20 cellular contexts compared by ENCODE assay signal in the genomic region with DNA sequence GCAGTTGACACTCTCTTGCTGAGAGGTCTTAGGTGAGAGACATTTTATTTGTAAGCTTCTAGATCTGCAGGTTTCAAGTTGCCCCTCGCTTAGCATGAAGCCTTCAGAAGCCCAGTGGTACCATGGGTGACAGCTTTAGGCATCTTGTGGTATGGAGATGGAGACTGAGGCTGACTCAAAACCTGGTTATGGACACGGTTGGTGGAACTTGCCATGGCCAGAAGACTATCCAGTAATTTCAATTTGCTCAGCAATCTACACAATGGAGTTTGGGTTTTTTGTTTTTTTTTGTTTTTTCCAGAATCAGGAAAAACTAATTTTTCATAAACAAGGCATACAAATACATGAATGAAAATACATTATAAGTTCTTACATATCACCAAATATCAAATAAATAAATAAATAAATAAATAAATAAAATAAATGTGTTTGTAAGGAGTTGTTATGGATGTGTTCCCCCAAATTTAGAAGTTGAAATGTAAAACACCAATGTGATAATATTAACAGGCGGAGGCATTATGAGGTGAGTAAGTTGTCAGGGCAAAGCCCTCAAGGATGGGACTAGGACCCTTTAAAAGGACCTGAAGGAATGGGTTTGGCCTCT. TPM values are rescaled to one million over a fixed set of nuclear protein-coding genes. Genes with fewer than 3 reads are reported as not detected.
A peak's percentile ranks its signal among the peaks of the same experiment; 100 is the strongest.
DNase-seq lines count a peak whose midpoint lies in the region; ATAC-seq and TF ChIP-seq lines count a peak whose summit lies in the region.
"Had no signal": no experiment of that assay in that cellular context is flagged by ENCODE, and none has a peak within 500 bp of the region (broad histone marks: within the 10 kb centered on the region; RNA-seq: fewer than 3 reads in every experiment).

No MANE protein-coding gene starts in this region.

- H3K36me3 Mint-ChIP-seq in activated B cell treated with CpG ODN at 0.5 μM for 24 hours (ENCODE audit: low read depth), result no peaks in the 10 kb centered on the region
- no peaks in the 10 kb centered on the region for H3K36me3 Mint-ChIP-seq in stimulated activated memory B cell treated with anti-CD40 and anti-IgM and Interleukin-4, amounts not matched to agents 10 μg/mL and 1 μg/mL and 100 μg/mL, for 72 hours

- ATAC-seq in Right ventricle myocardium inferior (no peak), HG03354 (IDR thresholded peaks at IDR 0.05; ENCODE audit: poor library complexity, severe bottlenecking, unreplicated experiment) (peak; percentile 31), activated B cell treated with CpG ODN at 0.5 μM for 24 hours (ENCODE audit: low read depth) (peak; percentile 21), left lung (no peak), HG03442 (IDR thresholded peaks at IDR 0.05; ENCODE audit: unreplicated experiment) (no peak)
- ATAC-seq in stimulated activated memory B cell treated with anti-CD40 and anti-IgM and Interleukin-4, amounts not matched to agents 10 μg/mL and 1 μg/mL and 100 μg/mL, for 72 hours, result peak; percentile 63

- peak overlapping the region; percentile 88 for H3K27ac Mint-ChIP-seq in activated B cell treated with CpG ODN at 0.5 μM for 24 hours
- peak overlapping the region; percentile 78 for H3K27ac Mint-ChIP-seq in stimulated activated memory B cell treated with anti-CD40 and anti-IgM and Interleukin-4, amounts not matched to agents 10 μg/mL and 1 μg/mL and 100 μg/mL, for 72 hours

- H3K4me3 Mint-ChIP-seq in activated B cell treated with CpG ODN at 0.5 μM for 24 hours, result peak overlapping the region; percentile 77
- peak overlapping the region; percentile 62 for H3K4me3 Mint-ChIP-seq in stimulated activated memory B cell treated with anti-CD40 and anti-IgM and Interleukin-4, amounts not matched to agents 10 μg/mL and 1 μg/mL and 100 μg/mL, for 72 hours

- H3K4me1 ChIP-seq in left ventricle myocardium inferior (peaks cover 55% of the 10 kb centered on the region), left lung (peaks cover 0 to 62% of the 10 kb centered on the region in 2 donors)
- H3K4me1 ChIP-seq: SJSA1 had no signal

- H3K27me3 Mint-ChIP-seq in activated B cell treated with CpG ODN at 0.5 μM for 24 hours, result no peaks in the 10 kb centered on the region
- no peaks in the 10 kb centered on the region for H3K27me3 Mint-ChIP-seq in stimulated activated memory B cell treated with anti-CD40 and anti-IgM and Interleukin-4, amounts not matched to agents 10 μg/mL and 1 μg/mL and 100 μg/mL, for 72 hours

- H3K27ac ChIP-seq in left ventricle myocardium inferior (replicated peaks), result peak overlapping the region; percentile 77
- H3K27ac ChIP-seq in left lung, result peak overlapping the region in 1 of 2 donors; percentile 68
- H3K27ac ChIP-seq: C4-2B, KMS-11, SJSA1 had no signal

- DNase-seq in left ventricle myocardium inferior, result no peak
- DNase-seq in Right ventricle myocardium inferior (ENCODE audit: missing footprints), result no peak
- no peak for DNase-seq in activated B cell treated with CpG ODN at 0.5 μM for 24 hours
- DNase-seq in NCI-H1105 treated with DMSO at 0.1 percent for 48 hours (lab: John Stamatoyannopoulos, UW), result no peak
- no peak for DNase-seq in left lung
- DNase-seq: DMS53, MG63, NCI-H1092 treated with DMSO at 0.1 percent for 48 hours, NCI-H187, NCI-H226, NCI-H526, OCI-M1, RPMI8226, SW 1271 had no signal

- no peaks in the 10 kb centered on the region for H3K9me3 Mint-ChIP-seq in activated B cell treated with CpG ODN at 0.5 μM for 24 hours
- H3K9me3 Mint-ChIP-seq in stimulated activated memory B cell treated with anti-CD40 and anti-IgM and Interleukin-4, amounts not matched to agents 10 μg/mL and 1 μg/mL and 100 μg/mL, for 72 hours, result no peaks in the 10 kb centered on the region

- peak overlapping the region; percentile 53 for H3K4me3 ChIP-seq in left ventricle myocardium inferior
- no peak overlapping the region for H3K4me3 ChIP-seq in left lung
- H3K4me3 ChIP-seq: MG63, SJSA1 had no signal

- H3K9me3 ChIP-seq in left ventricle myocardium inferior (replicated peaks) (no peaks in the 10 kb centered on the region), left lung (no peaks in the 10 kb centered on the region)
- H3K9me3 ChIP-seq: MG63, SJSA1 had no signal

- no peaks in the 10 kb centered on the region for H3K27me3 ChIP-seq in left ventricle myocardium inferior (ENCODE audit: low read depth)
- no peaks in the 10 kb centered on the region for H3K27me3 ChIP-seq in left lung
- H3K27me3 ChIP-seq: MG63, SJSA1 had no signal

- H3K36me3 ChIP-seq in left ventricle myocardium inferior, result no peaks in the 10 kb centered on the region
- no peaks in the 10 kb centered on the region for H3K36me3 ChIP-seq in left lung
- H3K36me3 ChIP-seq: MG63, SJSA1 had no signal

- TF ChIP-seq CTCF in left ventricle myocardium inferior (IDR thresholded peaks at IDR 0.05; ENCODE audit: borderline replicate concordance) (no peak), activated B cell treated with CpG ODN at 0.5 μM for 24 hours (IDR thresholded peaks at IDR 0.05) (no peak), left lung (IDR thresholded peaks at IDR 0.05) (no peak)

- POLR2A ChIA-PET in activated B cell treated with CpG ODN at 0.5 μM for 24 hours (lab: Charles Lee), result interaction anchor here (0.8 to 4.5 kb wide), 21 partner anchors 9 to 276 kb away, joined by 3 to 86 read pairs (median 5); no protein-coding TSS in a partner anchor

- peaks cover 81% of the 10 kb centered on the region for H3K4me1 Mint-ChIP-seq in activated B cell treated with CpG ODN at 0.5 μM for 24 hours
- peaks cover 53% of the 10 kb centered on the region for H3K4me1 Mint-ChIP-seq in stimulated activated memory B cell treated with anti-CD40 and anti-IgM and Interleukin-4, amounts not matched to agents 10 μg/mL and 1 μg/mL and 100 μg/mL, for 72 hours

- intact Hi-C loops in left ventricle myocardium inferior (cut with micrococcal nuclease), result no loop called here
- intact Hi-C loops in Right ventricle myocardium inferior (cut with DNase I), result no loop called here
- intact Hi-C loops in activated B cell treated with CpG ODN at 0.5 μM for 24 hours (cut with micrococcal nuclease), result loop anchor here (1.0 to 5.0 kb wide), 6 partner anchors 11 to 60 kb away; no protein-coding TSS in a partner anchor
- intact Hi-C loops in left lung (cut with DNase I), result no loop called here

- CTCF ChIA-PET in activated B cell treated with CpG ODN at 0.5 μM for 24 hours (lab: Charles Lee), result interaction anchor here (1.0 to 1.9 kb wide), 3 partner anchors 12 to 67 kb away, joined by 4 to 10 read pairs (median 5); no protein-coding TSS in a partner anchor

RNA-seq across cellular contexts. Expression of a gene that starts 22.6 kb away (rescaled TPM):
- total RNA-seq in left ventricle myocardium inferior, result 45.3 TPM
- total RNA-seq in Right ventricle myocardium inferior, result 53.2 TPM
- total RNA-seq in activated B cell treated with CpG ODN at 0.5 μM for 24 hours, result 286 and 301 TPM in 2 replicates
- 100 to 1,000 TPM in 1 of 2 donors, 10 to 100 TPM in 1; 70.2 to 108 TPM for total RNA-seq in left lung

Comparison
In these comparisons a context has a peak if more than half of its experiments do, and no peak if none do; other contexts are left out.
1. ATAC-seq: peak in HG03354 (single experiment), activated B cell treated with CpG ODN at 0.5 μM for 24 hours (single experiment) and stimulated activated memory B cell treated with anti-CD40 and anti-IgM and Interleukin-4, amounts not matched to agents 10 μg/mL and 1 μg/mL and 100 μg/mL, for 72 hours (single experiment); none in Right ventricle myocardium inferior (single experiment), left lung (single experiment) and HG03442 (single experiment).